In genomic region chr11:26905368-26905767, GRCh38 we compare ENCODE assay signal across 14 cellular contexts.
DNase-seq lines count a peak whose midpoint lies in the region; ATAC-seq, FAIRE-seq and TF ChIP-seq lines count a peak whose summit lies in the region.
"Had no signal": no experiment of that assay in that cellular context is flagged by ENCODE, and none has a peak within 500 bp of the region (broad histone marks: within the 10 kb centered on the region; RNA-seq: fewer than 3 reads in every experiment).

No MANE protein-coding gene starts in this region.

- H3K18ac ChIP-seq in IMR-90 (ENCODE audit: low read depth, low read length): no peak overlapping the region

- dilution Hi-C loops in IMR-90 (cut with HindIII; ENCODE audit: low sequenced_read_pairs, unreplicated experiment): no loop called here

- in situ Hi-C loops in IMR-90 (cut with MboI; ENCODE audit: low sequenced_read_pairs): no loop called here

- no peak overlapping the region for H4K8ac ChIP-seq in IMR-90 (ENCODE audit: low read depth in 2 of 2, low read length in 2 of 2)

- H3K56ac ChIP-seq in IMR-90 (ENCODE audit: extremely low read depth, insufficient read depth, low read length): no peak overlapping the region

- H3K27me3 ChIP-seq in BJ (ENCODE audit: control insufficient read depth, insufficient read depth, low read length) (no peaks in the 10 kb centered on the region), IMR-90 (ENCODE audit: control insufficient read depth, insufficient read depth, low read length) (no peaks in the 10 kb centered on the region)
- H3K27me3 ChIP-seq: tibial artery had no signal

- no peak overlapping the region for H2BK120ac ChIP-seq in IMR-90 (ENCODE audit: low read depth, low read length)

- no peak overlapping the region for H4K91ac ChIP-seq in IMR-90 (ENCODE audit: insufficient read depth, low read depth, low read length)

- no peak overlapping the region for H3K23ac ChIP-seq in IMR-90 (ENCODE audit: low read depth, low read length)

- no peak overlapping the region for H3K4me2 ChIP-seq in IMR-90 (ENCODE audit: low read depth, low read length)

- H3K9me1 ChIP-seq in IMR-90 (ENCODE audit: insufficient read depth, low read length): no peaks in the 10 kb centered on the region

- no peak overlapping the region for H2BK20ac ChIP-seq in IMR-90 (ENCODE audit: low read depth, low read length)

- H4K5ac ChIP-seq in IMR-90 (ENCODE audit: low read depth, low read length): no peak overlapping the region

- no peaks in the 10 kb centered on the region for H3K9me3 ChIP-seq in IMR-90 (ENCODE audit: control insufficient read depth, insufficient read depth, low read length)
- H3K9me3 ChIP-seq: tibial artery had no signal

- no peaks in the 10 kb centered on the region for H3K36me3 ChIP-seq in BJ (ENCODE audit: control insufficient read depth, insufficient read depth, low read length)
- H3K36me3 ChIP-seq in IMR-90 (ENCODE audit: control insufficient read depth, insufficient read depth, low read length): no peaks in the 10 kb centered on the region
- H3K36me3 ChIP-seq: tibial artery had no signal

- FAIRE-seq in D721Med (lab: Jason Lieb, UNC): no peak

- no peak overlapping the region for H2AFZ ChIP-seq in IMR-90 (replicated peaks; ENCODE audit: low read length, poor library complexity)

- no peak overlapping the region for H3K4ac ChIP-seq in IMR-90 (ENCODE audit: low read depth, low read length)

- H3K4me3 ChIP-seq in BJ (ENCODE audit: low read depth, low read length): no peak overlapping the region
- no peak overlapping the region for H3K4me3 ChIP-seq in IMR-90 (ENCODE audit: insufficient read depth, low read depth, low read length)
- H3K4me3 ChIP-seq: tibial artery had no signal

- H2BK5ac ChIP-seq in IMR-90 (ENCODE audit: low read depth, low read length, poor library complexity, severe bottlenecking): no peak overlapping the region

- H4K20me1 ChIP-seq in IMR-90 (ENCODE audit: insufficient read depth, low read length): no peaks in the 10 kb centered on the region

- no peak overlapping the region for H3K27ac ChIP-seq in IMR-90 (ENCODE audit: insufficient read depth, low read length)
- H3K27ac ChIP-seq: tibial artery had no signal

- 0 out of 2 replicates have a peak, but pooled peaks have one; percentile 21 for ATAC-seq in IMR-90 (ENCODE audit: low read depth)
- ATAC-seq in GM21390 (IDR thresholded peaks at IDR 0.05; ENCODE audit: unreplicated experiment): no peak
- ATAC-seq in GM19328 (IDR thresholded peaks at IDR 0.05; ENCODE audit: unreplicated experiment): no peak
- ATAC-seq: activated naive CD8-positive, alpha-beta T cell treated with anti-CD3 and anti-CD28 coated beads, Interleukin-2, amount 50 U/mL, for 24 hours; CD8-positive, alpha-beta T cell had no signal

- no peak overlapping the region for H3K14ac ChIP-seq in IMR-90 (replicated peaks; ENCODE audit: low read depth, low read length)

- H3K79me1 ChIP-seq in IMR-90 (ENCODE audit: low read depth in 1 of 2, low read length in 2 of 2): no peaks in the 10 kb centered on the region

- H3K9ac ChIP-seq in IMR-90 (ENCODE audit: low read depth, low read length): no peak overlapping the region

- CTCF ChIA-PET in BJ (lab: Yijun Ruan, JAX): no interaction called here
- CTCF ChIA-PET in IMR-90 (lab: Yijun Ruan, JAX): no interaction called here

- BruUV-seq in IMR-90 (replicated peaks; lab: Mats Ljungman, UMichigan): no TSS peak

- H3K4me3 Mint-ChIP-seq in brain: no peak overlapping the region
- H3K4me3 Mint-ChIP-seq: activated naive CD8-positive, alpha-beta T cell treated with anti-CD3 and anti-CD28 coated beads, Interleukin-2, amount 50 U/mL, for 24 hours; CD8-positive, alpha-beta T cell; endodermal cell; naive B cell; T-helper 2 cell treated with Interferon-gamma antibody and Interleukin-4, amounts not matched to agents 5 μg/mL and 100 μg/mL, for 36 hours had no signal

- H3K36me3 Mint-ChIP-seq in brain: no peaks in the 10 kb centered on the region
- H3K36me3 Mint-ChIP-seq: CD8-positive, alpha-beta T cell; naive B cell had no signal

- no peaks in the 10 kb centered on the region for H3K4me1 ChIP-seq in IMR-90 (ENCODE audit: control insufficient read depth, insufficient read depth, low read length)

- peaks cover 36% of the 10 kb centered on the region for H3K4me1 Mint-ChIP-seq in brain
- H3K4me1 Mint-ChIP-seq: activated naive CD8-positive, alpha-beta T cell treated with anti-CD3 and anti-CD28 coated beads, Interleukin-2, amount 50 U/mL, for 24 hours; naive B cell had no signal

- peak overlapping the region in 4 of 5 experiments; percentile 2 to 88 (median 45) for H3K27ac Mint-ChIP-seq in brain
- H3K27ac Mint-ChIP-seq: activated naive CD8-positive, alpha-beta T cell treated with anti-CD3 and anti-CD28 coated beads, Interleukin-2, amount 50 U/mL, for 24 hours; CD8-positive, alpha-beta T cell; endodermal cell; T-helper 2 cell treated with Interferon-gamma antibody and Interleukin-4, amounts not matched to agents 5 μg/mL and 100 μg/mL, for 36 hours had no signal

- DNase-seq in BJ (ENCODE audit: low read depth): peak; percentile 15
- peak; percentile 4 for DNase-seq in IMR-90
- peak; percentile 46 for DNase-seq in iris pigment epithelial cell (ENCODE audit: low read depth)
- DNase-seq in hepatic stellate cell (ENCODE audit: low spot score): no peak
- DNase-seq in D721Med (ENCODE audit: insufficient read length, low spot score): no peak
- DNase-seq: activated naive CD8-positive, alpha-beta T cell treated with anti-CD3 and anti-CD28 coated beads, Interleukin-2, amount 50 U/mL, for 24 hours; CD8-positive, alpha-beta T cell; endodermal cell; naive B cell; tibial artery had no signal

- no peak overlapping the region for H2AK5ac ChIP-seq in IMR-90 (ENCODE audit: low read depth, low read length)

- no peak overlapping the region for H2AK9ac ChIP-seq in IMR-90 (replicated peaks; ENCODE audit: low read depth, low read length, poor library complexity)

- 0 out of 2 replicates have a peak, but pooled peaks have one; percentile 5 for TF ChIP-seq CTCF in BJ (IDR thresholded peaks at IDR 0.05; ENCODE audit: insufficient read depth, low read depth, low read length)
- TF ChIP-seq CTCF in IMR-90 (conservative IDR thresholded peaks at IDR 0.05; ENCODE audit: low read depth, low read length): no peak
- no peak for TF ChIP-seq CTCF in brain (conservative IDR thresholded peaks at IDR 0.05)
- TF ChIP-seq CTCF in D721Med (IDR thresholded peaks at IDR 0.05; ENCODE audit: insufficient read depth, missing control alignments): no peak

- WGBS in IMR-90 (ENCODE audit: extremely low coverage in 2 of 2, insufficient read length in 1 of 2), 2 experiments: 50% methylated on average over 1 of the region's 3 CpGs; no CpG with 5 or more reads in 1 of the 2 experiments

- intact Hi-C loops in IMR-90 (cut with micrococcal nuclease): no loop called here

- no peak for TF ChIP-seq POLR2A in IMR-90 (IDR thresholded peaks at IDR 0.05; ENCODE audit: low read depth, low read length)

- H3K27me3 Mint-ChIP-seq in brain: no peaks in the 10 kb centered on the region
- H3K27me3 Mint-ChIP-seq: activated naive CD8-positive, alpha-beta T cell treated with anti-CD3 and anti-CD28 coated beads, Interleukin-2, amount 50 U/mL, for 24 hours; naive B cell had no signal

- H2BK15ac ChIP-seq in IMR-90 (ENCODE audit: low read depth, low read length): no peak overlapping the region

- peaks cover 0 to 5% (median 0%) of the 10 kb centered on the region in 5 experiments for H3K9me3 Mint-ChIP-seq in brain
- H3K9me3 Mint-ChIP-seq: activated naive CD8-positive, alpha-beta T cell treated with anti-CD3 and anti-CD28 coated beads, Interleukin-2, amount 50 U/mL, for 24 hours; endodermal cell had no signal

- POLR2A ChIA-PET in BJ (lab: Charles Lee): no interaction called here
- POLR2A ChIA-PET in IMR-90 (lab: Charles Lee; ENCODE audit: unreplicated experiment): no interaction called here

- no peak for TF ChIP-seq RAD21 in IMR-90 (IDR thresholded peaks at IDR 0.05; ENCODE audit: low read length)

TF ChIP-seq in IMR-90, 13 proteins besides CTCF, POLR2A, EP300 and RAD21:
- TF ChIP-seq USF2 (IDR thresholded peaks at IDR 0.05; ENCODE audit: low read depth, low read length) (no peak), MXI1 (IDR thresholded peaks at IDR 0.05; ENCODE audit: borderline replicate concordance, low read depth, low read length) (no peak), NFE2L2 (IDR thresholded peaks at IDR 0.05; ENCODE audit: low read depth, low read length) (no peak), MAFK (IDR thresholded peaks at IDR 0.05; ENCODE audit: low read depth, low read length) (no peak), RCOR1 (IDR thresholded peaks at IDR 0.05; ENCODE audit: insufficient replicate concordance, low read length) (no peak), BHLHE40 (IDR thresholded peaks at IDR 0.05; ENCODE audit: low read depth, low read length) (no peak), CEBPB (IDR thresholded peaks at IDR 0.05; ENCODE audit: low read depth, low read length) (no peak), ELK1 (IDR thresholded peaks at IDR 0.05; ENCODE audit: borderline replicate concordance, low read depth, low read length) (no peak), MAZ (IDR thresholded peaks at IDR 0.05; ENCODE audit: borderline replicate concordance, low read depth, low read length) (no peak), RFX5 (IDR thresholded peaks at IDR 0.05; ENCODE audit: low read depth, low read length) (no peak), FOS (IDR thresholded peaks at IDR 0.05; ENCODE audit: low read depth, low read length) (no peak), SMC3 (IDR thresholded peaks at IDR 0.05; ENCODE audit: low read depth, low read length) (no peak)

Comparison
In these comparisons a context has a peak if more than half of its experiments do, and no peak if none do; other contexts are left out.
1. DNase-seq: peak in BJ (single experiment), IMR-90 (single experiment) and iris pigment epithelial cell (single experiment); none in hepatic stellate cell (single experiment) and D721Med (single experiment).